8 cellular contexts compared by ENCODE assay signal in genomic region chr3:155382396-155383042, GRCh38.
A peak's percentile ranks its signal among the peaks of the same experiment; 100 is the strongest.
DNase-seq lines count a peak whose midpoint lies in the region; ATAC-seq and TF ChIP-seq lines count a peak whose summit lies in the region.

No MANE protein-coding gene starts in this region.

- no peaks in the 10 kb centered on the region for H3K79me2 ChIP-seq in HCT116 (ENCODE audit: insufficient read depth, low read length)

- no peaks in the 10 kb centered on the region for H4K20me1 ChIP-seq in HCT116 (ENCODE audit: insufficient read depth)

- TF ChIP-seq POLR2A in HCT116 (IDR thresholded peaks at IDR 0.05; ENCODE audit: borderline replicate concordance, extremely low read depth, insufficient read depth, insufficient read length) (no peak), heart left ventricle (IDR thresholded peaks at IDR 0.05) (no peak)

- no peak overlapping the region for H3K4me2 ChIP-seq in HCT116 (ENCODE audit: low read length)

- no peak overlapping the region for H3K9ac ChIP-seq in HCT116 (ENCODE audit: low read length)

- POLR2A ChIA-PET in HCT116 (lab: Charles Lee), result no interaction called here

- H3K4me3 ChIP-seq in HCT116 (replicated peaks in 1 of 2; ENCODE audit: low read depth in 1 of 2, low read length in 2 of 2) (no peak overlapping the region), WI38 (ENCODE audit: low read depth, low read length) (no peak overlapping the region), heart left ventricle (no peak overlapping the region)

- H3K27me3 ChIP-seq in HCT116 (ENCODE audit: insufficient read depth, low read length) (no peaks in the 10 kb centered on the region), heart left ventricle (no peaks in the 10 kb centered on the region)

- no peak overlapping the region for H3K27ac ChIP-seq in HCT116 (ENCODE audit: low read depth, low read length)
- no peak overlapping the region for H3K27ac ChIP-seq in heart left ventricle

- H3K36me3 ChIP-seq in HCT116 (ENCODE audit: control insufficient read depth in 1 of 2, insufficient read depth in 2 of 2, low read length in 2 of 2) (no peaks in the 10 kb centered on the region), heart left ventricle (no peaks in the 10 kb centered on the region)

- peak; percentile 100 for ATAC-seq in HCT116
- ATAC-seq in heart left ventricle, result peak; percentile 83 to 92 (median 88)
- ATAC-seq in GM21723 (IDR thresholded peaks at IDR 0.05; ENCODE audit: unreplicated experiment), result no peak
- ATAC-seq in HG03045 (IDR thresholded peaks at IDR 0.05; ENCODE audit: unreplicated experiment), result no peak

- intact Hi-C loops in HCT116 (cut with micrococcal nuclease), result loop anchor here (1.0 to 2.0 kb wide), 2 partner anchors 30 to 320 kb away; no protein-coding TSS in a partner anchor
- intact Hi-C loops in heart left ventricle (cut with DNase I), result loop anchor here in 9 of 10 donors (1.0 to 10.0 kb wide), 6 partner anchors 316 to 322 kb away; no protein-coding TSS in a partner anchor

- TF ChIP-seq CTCF in HCT116 (IDR thresholded peaks at IDR 0.05 in 2 of 3, conservative IDR thresholded peaks at IDR 0.05 in 1 of 3; ENCODE audit: borderline replicate concordance in 1 of 3, insufficient read depth in 1 of 3, low read depth in 2 of 3, low read length in 2 of 3), result peak; percentile 73 to 81 (median 79)
- peak; percentile 80 for TF ChIP-seq CTCF in WI38 (IDR thresholded peaks at IDR 0.05; ENCODE audit: low read depth, low read length)
- peak; percentile 48 to 77 (median 60) for TF ChIP-seq CTCF in heart left ventricle (IDR thresholded peaks at IDR 0.05)

- RAD21 ChIA-PET in HCT116 (lab: Charles Lee; ENCODE audit: low non-redundant PET in 1 of 2, low total read pairs in 2 of 2, uncharacterized antibody in 2 of 2, unreplicated experiment in 2 of 2), result interaction anchor here (0.6 to 1.0 kb wide), 4 partner anchors 318 to 366 kb away, joined by 3 to 5 read pairs (median 4); no protein-coding TSS in a partner anchor

- no peak overlapping the region for H2AFZ ChIP-seq in HCT116 (ENCODE audit: low read depth, low read length, poor library complexity, severe bottlenecking)

- peak; percentile 91 for TF ChIP-seq RAD21 in HCT116 (IDR thresholded peaks at IDR 0.05; ENCODE audit: low read depth)

- H3K9me3 ChIP-seq in HCT116 (ENCODE audit: control insufficient read depth in 1 of 2, insufficient read depth in 1 of 2, low read depth in 1 of 2, low read length in 2 of 2) (no peaks in the 10 kb centered on the region), heart left ventricle (no peaks in the 10 kb centered on the region)

- 24 to 33% (median 27%) methylated on average over 6 of the region's 6 CpGs for WGBS in heart left ventricle, 4 donors

- H3K4me1 ChIP-seq in HCT116 (ENCODE audit: control insufficient read depth in 1 of 2, insufficient read depth in 2 of 2, low read length in 2 of 2) (no peaks in the 10 kb centered on the region), heart left ventricle (peaks cover 0 to 14% (median 0%) of the 10 kb centered on the region in 12 donors)

- no peaks in the 10 kb centered on the region for H3K9me2 ChIP-seq in HCT116 (ENCODE audit: insufficient read depth)

- no TSS peak for BruUV-seq in HCT116 (replicated peaks; lab: Mats Ljungman, UMichigan)

- CTCF ChIA-PET in HCT116 (lab: Charles Lee), result interaction anchor here (0.6 to 5.5 kb wide), 10 partner anchors 10 to 488 kb away, joined by 3 to 86 read pairs (median 4); partner anchors contain the start of genes C3orf33 and GMPS

- DNase-seq in EH (ENCODE audit: low read depth), result peak; percentile 77
- peak; percentile 63 for DNase-seq in HCT116 (ENCODE audit: low read depth, low spot score)
- DNase-seq in NCI-H1930 (lab: John Stamatoyannopoulos, UW), result peak; percentile 37 to 67
- peak; percentile 55 to 85 (median 61) for DNase-seq in heart left ventricle
- DNase-seq in retina, result peak; percentile 83

TF ChIP-seq in HCT116, 20 proteins besides CTCF, POLR2A, EP300 and RAD21:
- TF ChIP-seq CBX3 (IDR thresholded peaks at IDR 0.05; ENCODE audit: low read depth), result no peak
- no peak for TF ChIP-seq MAX (IDR thresholded peaks at IDR 0.05)
- TF ChIP-seq CEBPB (IDR thresholded peaks at IDR 0.05; ENCODE audit: low read depth), result no peak
- TF ChIP-seq EGR1 (IDR thresholded peaks at IDR 0.05; ENCODE audit: low read depth), result no peak
- no peak for TF ChIP-seq ZNF274 (IDR thresholded peaks at IDR 0.05; ENCODE audit: low read depth, low read length)
- TF ChIP-seq EZH2phosphoT487 (IDR thresholded peaks at IDR 0.05; ENCODE audit: borderline replicate concordance), result no peak

Comparison
In these comparisons a context has a peak if more than half of its experiments do, and no peak if none do; other contexts are left out.
1. ATAC-seq: peak in HCT116 (single experiment) and heart left ventricle (4 of 4); none in GM21723 (single experiment) and HG03045 (single experiment).
2. Peak in every context shown above with its lines, with median percentiles within 50 percentile points of each other: DNase-seq and CTCF ChIP-seq.